In the genomic region with DNA sequence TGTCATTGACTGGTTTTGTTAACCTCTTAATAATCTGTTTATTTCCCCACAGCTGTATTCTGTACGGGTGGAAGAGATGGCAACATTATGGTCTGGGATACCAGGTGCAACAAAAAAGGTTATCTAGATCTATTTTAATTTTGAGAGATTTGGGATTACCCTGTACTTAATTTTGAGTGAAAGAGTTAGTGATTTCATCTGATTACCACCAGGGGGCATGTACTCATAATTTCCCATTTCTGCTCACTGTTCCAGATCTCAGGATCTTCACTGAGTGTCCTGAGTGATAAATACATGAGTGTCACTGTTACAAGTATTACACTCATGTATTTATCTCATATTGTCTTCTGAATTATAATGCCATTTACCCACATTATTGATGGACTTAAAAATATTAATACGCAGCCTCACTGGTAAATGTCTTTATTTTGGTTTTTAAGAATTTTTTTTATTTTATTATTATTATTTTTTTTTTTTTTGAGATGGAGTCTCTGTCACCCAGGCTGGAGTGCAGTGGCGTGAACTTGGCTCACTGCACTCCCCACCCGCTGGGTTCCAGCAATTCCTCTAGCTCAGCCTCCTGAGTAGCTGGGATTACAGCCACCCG, we compare ENCODE assay signal across 9 cellular contexts. TPM values are rescaled to one million over a fixed set of nuclear protein-coding genes. Genes with fewer than 3 reads are reported as not detected.
DNase-seq lines count a peak whose midpoint lies in the region; ATAC-seq, FAIRE-seq and TF ChIP-seq lines count a peak whose summit lies in the region.
"Had no signal": no experiment of that assay in that cellular context is flagged by ENCODE, and none has a peak within 500 bp of the region (broad histone marks: within the 10 kb centered on the region; RNA-seq: fewer than 3 reads in every experiment).

No MANE protein-coding gene starts in this region.

- CTCF ChIA-PET in AG04449 (lab: Yijun Ruan, JAX) = interaction anchor here (0.7 to 9.3 kb wide), 64 partner anchors 8 to 730 kb away, joined by 3 to 257 read pairs (median 5); a partner anchor contains a TSS

- H3K4me1 ChIP-seq in body of pancreas (no peaks in the 10 kb centered on the region), upper lobe of left lung (no peaks in the 10 kb centered on the region)

- H3K27ac Mint-ChIP-seq in T-helper 2 cell treated with Interferon-gamma antibody and Interleukin-4, amounts not matched to agents 5 μg/mL and 100 μg/mL, for 36 hours = no peak overlapping the region
- H3K27ac Mint-ChIP-seq: activated naive CD4-positive, alpha-beta T cell treated with anti-CD3 and anti-CD28 coated beads, Interleukin-2, amount 50 U/mL, for 72 hours had no signal

- H3K4me1 Mint-ChIP-seq in T-helper 2 cell treated with Interferon-gamma antibody and Interleukin-4, amounts not matched to agents 5 μg/mL and 100 μg/mL, for 36 hours (ENCODE audit: low read depth) = peaks cover 5% of the 10 kb centered on the region

- H3K9me3 ChIP-seq in body of pancreas (no peaks in the 10 kb centered on the region), upper lobe of left lung (no peaks in the 10 kb centered on the region)

- no peaks in the 10 kb centered on the region for H3K27me3 Mint-ChIP-seq in T-helper 2 cell treated with Interferon-gamma antibody and Interleukin-4, amounts not matched to agents 5 μg/mL and 100 μg/mL, for 36 hours (ENCODE audit: low read depth)

- TF ChIP-seq CTCF in AG04449 (IDR thresholded peaks at IDR 0.05; ENCODE audit: insufficient read depth, low read length, missing control alignments) (peak; percentile 63), body of pancreas (IDR thresholded peaks at IDR 0.05) (peak in 6 of 7 experiments; percentile 49 to 63 (median 58)), upper lobe of left lung (IDR thresholded peaks at IDR 0.05) (peak; percentile 37 to 72 (median 64))

- intact Hi-C loops in body of pancreas (cut with DNase I) = no loop called here

- no peak overlapping the region for H3K27ac ChIP-seq in body of pancreas
- H3K27ac ChIP-seq in upper lobe of left lung = no peak overlapping the region

- TF ChIP-seq POLR2A in GM12891 (IDR thresholded peaks at IDR 0.05; ENCODE audit: low read depth, low read length) (no peak), body of pancreas (IDR thresholded peaks at IDR 0.05) (no peak), upper lobe of left lung (IDR thresholded peaks at IDR 0.05) (no peak)

- FAIRE-seq in GM12891 (lab: Jason Lieb, UNC) = peak; percentile 52

- no peak overlapping the region for H3K4me3 Mint-ChIP-seq in T-helper 2 cell treated with Interferon-gamma antibody and Interleukin-4, amounts not matched to agents 5 μg/mL and 100 μg/mL, for 36 hours

- POLR2A ChIA-PET in AG04449 (lab: Yijun Ruan, JAX) = no interaction called here

- ATAC-seq in body of pancreas (peak; percentile 52), upper lobe of left lung (ENCODE audit: low FRiP score in 2 of 2) (peak; percentile 62 to 76)

- 75 to 76% methylated on average over 5 of the region's 5 CpGs for WGBS in body of pancreas, 2 donors
- WGBS in upper lobe of left lung, 2 donors = 86% methylated on average over 5 of the region's 5 CpGs

- no peak overlapping the region for H3K4me3 ChIP-seq in AG04449 (ENCODE audit: low read depth, low read length)
- H3K4me3 ChIP-seq in body of pancreas = no peak overlapping the region
- H3K4me3 ChIP-seq in upper lobe of left lung = no peak overlapping the region

- peaks cover 7% of the 10 kb centered on the region for H3K9me3 Mint-ChIP-seq in T-helper 2 cell treated with Interferon-gamma antibody and Interleukin-4, amounts not matched to agents 5 μg/mL and 100 μg/mL, for 36 hours
- H3K9me3 Mint-ChIP-seq: activated naive CD4-positive, alpha-beta T cell treated with anti-CD3 and anti-CD28 coated beads, Interleukin-2, amount 50 U/mL, for 72 hours had no signal

- no peaks in the 10 kb centered on the region for H3K27me3 ChIP-seq in body of pancreas
- H3K27me3 ChIP-seq in upper lobe of left lung = no peaks in the 10 kb centered on the region

- DNase-seq in AG04449 (ENCODE audit: low read depth, low spot score) (no peak), GM12891 (ENCODE audit: insufficient read length, low spot score) (no peak), NCI-H460 (ENCODE audit: extremely low read depth, low read depth) (peak; percentile 64), body of pancreas (no peak), kidney glomerular epithelial cell (lab: John Stamatoyannopoulos, UW) (peak; percentile 32), upper lobe of left lung (no peak)
- no peak for DNase-seq in T-helper 2 cell treated with Interferon-gamma antibody and Interleukin-4, amounts not matched to agents 5 μg/mL and 100 μg/mL, for 36 hours (ENCODE audit: low spot score)
- no peak for DNase-seq in stimulated activated naive CD4-positive, alpha-beta T cell treated with Interleukin-2 at 50 U/mL for 16 hours (lab: John Stamatoyannopoulos, UW)

- peaks cover 54% of the 10 kb centered on the region for H3K36me3 Mint-ChIP-seq in T-helper 2 cell treated with Interferon-gamma antibody and Interleukin-4, amounts not matched to agents 5 μg/mL and 100 μg/mL, for 36 hours (ENCODE audit: low read depth)

- TF ChIP-seq EP300 in upper lobe of left lung (IDR thresholded peaks at IDR 0.05) = no peak

- H3K36me3 ChIP-seq in body of pancreas (replicated peaks in 1 of 2; ENCODE audit: insufficient read depth in 1 of 2, low read depth in 2 of 2) (no peaks in the 10 kb centered on the region), upper lobe of left lung (no peaks in the 10 kb centered on the region)

TF ChIP-seq in GM12891, 5 proteins besides CTCF, POLR2A, EP300 and RAD21:
- TF ChIP-seq POLR2AphosphoS5 (IDR thresholded peaks at IDR 0.05; ENCODE audit: low read depth, low read length) = no peak

RNA-seq across cellular contexts. Expression of a gene that starts 27.4 kb away (rescaled TPM):
- polyA plus RNA-seq in GM12891 (2012; ENCODE audit: low read depth, missing spikeins) = 20.7 TPM
- 19.0 and 22.6 TPM in 2 replicates for total RNA-seq in NCI-H460 (2014; rRNA removed; shearing (Covaris generic))
- 28.6 and 48.7 TPM in 2 replicates for polyA plus RNA-seq in NCI-H460 (2014; cell fraction: nucleus; rRNA removed)
- total RNA-seq in body of pancreas (under 1 TPM in 1 of 2 donors, not detected in 1; under 0.01 TPM), upper lobe of left lung (1 to 10 TPM in 5 of 6 donors, under 1 TPM in 1; 0.92 to 5.9 (median 2.2) TPM)

RNA-seq across cellular contexts. Expression of a gene that starts 27.6 kb away (rescaled TPM):
- 10.7 TPM for polyA plus RNA-seq in GM12891 (2012; ENCODE audit: low read depth, missing spikeins)
- total RNA-seq in NCI-H460 (2014; rRNA removed; shearing (Covaris generic)) = 32.9 and 45.5 TPM in 2 replicates
- polyA plus RNA-seq in NCI-H460 (2014; cell fraction: nucleus; rRNA removed) = 21.4 and 23.2 TPM in 2 replicates
- total RNA-seq in body of pancreas = 1 to 10 TPM; 6.6 to 8.6 TPM
- 10 to 100 TPM in 5 of 6 donors, 1 to 10 TPM in 1; 8.3 to 16.7 (median 14.6) TPM for total RNA-seq in upper lobe of left lung

Comparison
In these comparisons a context has a peak if more than half of its experiments do, and no peak if none do; other contexts are left out.
1. DNase-seq: peak in NCI-H460 (single experiment) and kidney glomerular epithelial cell (single experiment); none in AG04449 (single experiment), GM12891 (single experiment), body of pancreas (0 of 4), upper lobe of left lung (0 of 2), T-helper 2 cell treated with Interferon-gamma antibody and Interleukin-4, amounts not matched to agents 5 μg/mL and 100 μg/mL, for 36 hours (single experiment) and stimulated activated naive CD4-positive, alpha-beta T cell treated with Interleukin-2 at 50 U/mL for 16 hours (single experiment).
2. Peak in every context shown above with its lines, with median percentiles within 50 percentile points of each other: CTCF ChIP-seq.